In the genomic region with DNA sequence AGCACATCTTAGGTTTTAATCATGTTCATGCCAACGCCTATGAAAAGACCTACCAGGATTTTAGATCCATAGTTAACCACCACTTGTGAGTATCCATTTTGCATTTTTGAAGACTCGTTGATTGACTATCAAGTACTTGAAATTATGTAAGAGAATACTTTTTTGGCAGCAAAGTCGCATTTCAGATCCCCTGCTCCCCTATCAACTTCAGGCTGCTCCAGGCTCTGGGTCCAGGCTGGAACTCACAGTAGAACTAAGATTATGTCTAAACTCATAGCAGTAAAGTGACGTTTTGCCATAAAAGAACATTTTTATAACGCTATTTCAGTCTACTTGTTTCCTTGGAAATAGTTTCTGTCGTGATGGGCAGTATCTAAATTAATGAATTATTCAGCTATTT, we compare ENCODE assay signal across 11 cellular contexts.
DNase-seq lines count a peak whose midpoint lies in the region; ATAC-seq and TF ChIP-seq lines count a peak whose summit lies in the region.
"Had no signal": no experiment of that assay in that cellular context is flagged by ENCODE, and none has a peak within 500 bp of the region (broad histone marks: within the 10 kb centered on the region; RNA-seq: fewer than 3 reads in every experiment).

No MANE protein-coding gene starts in this region.

- H2AFZ ChIP-seq in smooth muscle cell (ENCODE audit: low read depth), result no peak overlapping the region

- peaks cover 91% of the 10 kb centered on the region for H4K20me1 ChIP-seq in smooth muscle cell (ENCODE audit: low read depth)

- no peak for ATAC-seq in CD4-positive, alpha-beta T cell (ENCODE audit: poor library complexity)
- ATAC-seq in HG02759 (IDR thresholded peaks at IDR 0.05; ENCODE audit: unreplicated experiment), result no peak
- ATAC-seq: effector memory CD8-positive, alpha-beta T cell had no signal

- H3K27ac Mint-ChIP-seq in CD4-positive, alpha-beta T cell, result no peak overlapping the region
- H3K27ac Mint-ChIP-seq: effector memory CD8-positive, alpha-beta T cell had no signal

- H3K9ac ChIP-seq in HUES6 (ENCODE audit: low read length) (no peak overlapping the region), smooth muscle cell (ENCODE audit: low read depth) (peak overlapping the region; percentile 69)

- H3K36me3 Mint-ChIP-seq in CD4-positive, alpha-beta T cell (ENCODE audit: low read depth), result no peaks in the 10 kb centered on the region

- H3K79me2 ChIP-seq in smooth muscle cell (ENCODE audit: low read depth), result peaks cover 98% of the 10 kb centered on the region

- peaks cover 16% of the 10 kb centered on the region for H3K27me3 ChIP-seq in HUES6 (ENCODE audit: control insufficient read depth, insufficient read depth, low read length)
- H3K27me3 ChIP-seq in kidney epithelial cell (ENCODE audit: control insufficient read depth, insufficient read depth, low read length), result no peaks in the 10 kb centered on the region
- no peaks in the 10 kb centered on the region for H3K27me3 ChIP-seq in smooth muscle cell (ENCODE audit: low read depth)
- peaks cover 25% of the 10 kb centered on the region for H3K27me3 ChIP-seq in CD4-positive, alpha-beta T cell (ENCODE audit: control insufficient read depth, insufficient read depth, low read length)

- H3K9me3 Mint-ChIP-seq in CD4-positive, alpha-beta T cell, result no peaks in the 10 kb centered on the region
- H3K9me3 Mint-ChIP-seq: effector memory CD8-positive, alpha-beta T cell had no signal

- H3K27ac ChIP-seq in HUES6 (ENCODE audit: low read depth, low read length) (no peak overlapping the region), smooth muscle cell (ENCODE audit: low read depth) (peak overlapping the region; percentile 78)
- H3K27ac ChIP-seq in CD4-positive, alpha-beta T cell (ENCODE audit: low read depth, low read length), result no peak overlapping the region

- 31% methylated on average over 6 of the region's 6 CpGs for WGBS in smooth muscle cell (ENCODE audit: low lambda C conversion rate)

- no peaks in the 10 kb centered on the region for H3K36me3 ChIP-seq in HUES6 (ENCODE audit: control insufficient read depth, insufficient read depth, low read length)
- H3K36me3 ChIP-seq in kidney epithelial cell (ENCODE audit: control insufficient read depth, insufficient read depth, low read length), result no peaks in the 10 kb centered on the region
- no peaks in the 10 kb centered on the region for H3K36me3 ChIP-seq in smooth muscle cell (ENCODE audit: low read depth)

- CTCF ChIA-PET in CD4-positive, alpha-beta T cell (lab: Charles Lee), result no interaction called here

- peaks cover 10% of the 10 kb centered on the region for H3K4me1 Mint-ChIP-seq in CD4-positive, alpha-beta T cell (ENCODE audit: low read depth)

- intact Hi-C loops in CD4-positive, alpha-beta T cell (cut with DNase I, micrococcal nuclease), result no loop called here

- peaks cover 39% of the 10 kb centered on the region for H3K27me3 Mint-ChIP-seq in CD4-positive, alpha-beta T cell

- H3K9me3 ChIP-seq in HUES6 (ENCODE audit: control insufficient read depth, insufficient read depth, low read depth, low read length), result no peaks in the 10 kb centered on the region
- H3K9me3 ChIP-seq in smooth muscle cell (replicated peaks; ENCODE audit: low read depth), result no peaks in the 10 kb centered on the region
- no peaks in the 10 kb centered on the region for H3K9me3 ChIP-seq in CD4-positive, alpha-beta T cell (ENCODE audit: control insufficient read depth, low read length)

- in situ Hi-C loops in astrocyte of the cerebellum (cut with HindIII; ENCODE audit: low sequenced_read_pairs), result no loop called here

- TF ChIP-seq CTCF in astrocyte of the cerebellum (IDR thresholded peaks at IDR 0.05; ENCODE audit: low read depth, low read length, missing control alignments), result no peak
- TF ChIP-seq CTCF in kidney epithelial cell (IDR thresholded peaks at IDR 0.05; ENCODE audit: insufficient read depth, low read length, poor library complexity, severe bottlenecking), result no peak
- TF ChIP-seq CTCF in smooth muscle cell (IDR thresholded peaks at IDR 0.05; ENCODE audit: borderline replicate concordance, insufficient read depth, poor library complexity, severe bottlenecking), result no peak
- TF ChIP-seq CTCF in CD4-positive, alpha-beta T cell (IDR thresholded peaks at IDR 0.05), result no peak

- peaks cover 39% of the 10 kb centered on the region for H3K4me1 ChIP-seq in HUES6 (ENCODE audit: control insufficient read depth, insufficient read depth, low read length)
- H3K4me1 ChIP-seq in smooth muscle cell (ENCODE audit: low read depth), result peaks cover 45% of the 10 kb centered on the region

- peaks cover 47% of the 10 kb centered on the region for H3F3A ChIP-seq in smooth muscle cell (ENCODE audit: low read depth)

- no peak overlapping the region for H3K4me3 Mint-ChIP-seq in CD4-positive, alpha-beta T cell

- H3K4me2 ChIP-seq in smooth muscle cell, result peak overlapping the region; percentile 87

- H3K4me3 ChIP-seq in HUES6 (ENCODE audit: low read depth, low read length) (peak overlapping the region; percentile 85; the same call in 1 of the 2 replicates), astrocyte of the cerebellum (ENCODE audit: low read depth, low read length) (peak overlapping the region; percentile 9), kidney epithelial cell (ENCODE audit: low read depth, low read length) (peak overlapping the region; percentile 55), smooth muscle cell (peak overlapping the region; percentile 59)

- POLR2A ChIA-PET in CD4-positive, alpha-beta T cell (lab: Charles Lee), result interaction anchor here (1.4 kb wide), 1 partner anchor 324 kb away, joined by 4 read pairs; a partner anchor contains a TSS

- no peak for DNase-seq in astrocyte of the cerebellum (ENCODE audit: low read depth)
- DNase-seq in kidney epithelial cell (ENCODE audit: low read depth), result no peak
- DNase-seq in smooth muscle cell (lab: John Stamatoyannopoulos, UW; ENCODE audit: unreplicated experiment), result no peak
- DNase-seq in CD4-positive, alpha-beta T cell, result no peak
- DNase-seq in midbrain (lab: John Stamatoyannopoulos, UW), result no peak
- no peak for DNase-seq in HPDE6-E6E7 (ENCODE audit: extremely low spot score)
- DNase-seq: activated CD8-positive, alpha-beta memory T cell treated with anti-CD3 and anti-CD28 coated beads, Interleukin-2, amount 50 U/mL, for 48 hours; effector memory CD8-positive, alpha-beta T cell; NCI-H1048 had no signal

Comparison
In these comparisons a context has a peak if more than half of its experiments do, and no peak if none do; other contexts are left out.
1. H3K4me3 ChIP-seq: peak in every context shown above with its lines; median percentile 85 in HUES6; 59 in smooth muscle cell; 55 in kidney epithelial cell; 9 in astrocyte of the cerebellum.